Comparison of ENCODE assay signal across 1 cellular context in genomic region chr11:66421492-66422205, GRCh38.
TF ChIP-seq lines count a peak whose summit lies in the region.

No MANE protein-coding gene starts in this region.

TF ChIP-seq in K562, 482 proteins besides CTCF, POLR2A, EP300 and RAD21 (continued from another document and continues in another):
- TF ChIP-seq TCF15 (CRISPR knock-in tag; IDR thresholded peaks at IDR 0.05) (peak; percentile 99), ADNP (tag; IDR thresholded peaks at IDR 0.05) (peak; percentile 40; the same call in 1 of the 2 replicates), ZNF347 (CRISPR knock-in tag; IDR thresholded peaks at IDR 0.05; ENCODE audit: low read depth) (peak; percentile 59; the same call in 1 of the 2 replicates), NR2F6 (CRISPR knock-in tag; IDR thresholded peaks at IDR 0.05) (peak; percentile 96), GATAD2A (IDR thresholded peaks at IDR 0.05) (no peak), NR2C2 (CRISPR knock-in tag; IDR thresholded peaks at IDR 0.05) (peak; percentile 98), NR2C2 (tag; IDR thresholded peaks at IDR 0.05) (peak; percentile 67; the same call in 1 of the 2 replicates), PCBP2 (IDR thresholded peaks at IDR 0.05; ENCODE audit: low read depth, low read length, poor library complexity, severe bottlenecking) (no peak), ZFP1 (CRISPR knock-in tag; IDR thresholded peaks at IDR 0.05) (peak; percentile 93), ZNF384 (IDR thresholded peaks at IDR 0.05; ENCODE audit: low read depth, low read length) (peak; percentile 35; the same call in 1 of the 2 replicates), ZNF57 (CRISPR knock-in tag; IDR thresholded peaks at IDR 0.05) (0 out of 2 replicates have a peak, but pooled peaks have one; percentile 81), PTRF (tag; IDR thresholded peaks at IDR 0.05) (peak; percentile 86), ZNF12 (CRISPR knock-in tag; IDR thresholded peaks at IDR 0.05) (peak; percentile 99), STAT5B (CRISPR knock-in tag; IDR thresholded peaks at IDR 0.05) (peak; percentile 87), ZNF551 (CRISPR knock-in tag; IDR thresholded peaks at IDR 0.05) (no peak), E2F4 (CRISPR knock-in tag; IDR thresholded peaks at IDR 0.05; ENCODE audit: low read depth) (peak; percentile 99), CAMTA2 (CRISPR knock-in tag; conservative IDR thresholded peaks at IDR 0.05) (no peak), JUND (IDR thresholded peaks at IDR 0.05; ENCODE audit: borderline replicate concordance, low read depth, low read length) (peak; percentile 80), JUND (tag; IDR thresholded peaks at IDR 0.05; ENCODE audit: borderline replicate concordance, low read depth, low read length) (peak; percentile 82; the same call in 1 of the 3 replicates), ZBTB8A (IDR thresholded peaks at IDR 0.05; ENCODE audit: partially characterized antibody) (no peak), FOXA3 (CRISPR knock-in tag; conservative IDR thresholded peaks at IDR 0.05 in 1 of 2, IDR thresholded peaks at IDR 0.05 in 1 of 2) (peak; percentile 34 to 99; a peak in 2 of 4 replicates), ILF3 (IDR thresholded peaks at IDR 0.05; ENCODE audit: borderline replicate concordance) (no peak), SMARCA5 (IDR thresholded peaks at IDR 0.05) (no peak), CEBPZ (IDR thresholded peaks at IDR 0.05; ENCODE audit: borderline replicate concordance, low read depth, low read length) (no peak), ARID3B (CRISPR knock-in tag; IDR thresholded peaks at IDR 0.05; ENCODE audit: borderline replicate concordance) (peak; percentile 94; the same call in 1 of the 2 replicates), SIX5 (IDR thresholded peaks at IDR 0.05; ENCODE audit: borderline replicate concordance in 1 of 2, insufficient read depth in 1 of 2, low read depth in 1 of 2, low read length in 2 of 2) (no peak), CREB3L1 (IDR thresholded peaks at IDR 0.05; ENCODE audit: borderline replicate concordance, low read depth) (peak; percentile 90; the same call in 1 of the 2 replicates), ID3 (CRISPR knock-in tag; IDR thresholded peaks at IDR 0.05) (peak; percentile 88), ID3 (tag; IDR thresholded peaks at IDR 0.05) (peak; percentile 95; the same call in 1 of the 2 replicates), CGGBP1 (CRISPR knock-in tag; IDR thresholded peaks at IDR 0.05) (0 out of 2 replicates have a peak, but pooled peaks have one; percentile 18), KHSRP (IDR thresholded peaks at IDR 0.05) (no peak), EHMT2 (IDR thresholded peaks at IDR 0.05) (peak; percentile 100), ZNF407 (IDR thresholded peaks at IDR 0.05; ENCODE audit: low read depth) (no peak), NCOA2 (IDR thresholded peaks at IDR 0.05; ENCODE audit: partially characterized antibody in 2 of 2) (no peak), ZZZ3 (IDR thresholded peaks at IDR 0.05) (no peak), SNIP1 (IDR thresholded peaks at IDR 0.05; ENCODE audit: low read depth) (no peak), RCOR1 (IDR thresholded peaks at IDR 0.05; ENCODE audit: borderline replicate concordance in 1 of 2, low read depth in 2 of 2, low read length in 2 of 2) (peak; percentile 75 to 100; a peak in 3 of 4 replicates), SNRNP70 (optimal IDR thresholded peaks at IDR 0.05; ENCODE audit: low read depth, low read length) (no peak), TFAP4 (CRISPR knock-in tag; IDR thresholded peaks at IDR 0.05; ENCODE audit: borderline replicate concordance) (peak; percentile 100), CHD2 (IDR thresholded peaks at IDR 0.05; ENCODE audit: low read depth, low read length) (no peak), XRCC4 (IDR thresholded peaks at IDR 0.05; ENCODE audit: extremely low read depth, insufficient read depth, insufficient read length) (no peak), HMG20A (CRISPR knock-in tag; conservative IDR thresholded peaks at IDR 0.05) (no peak), ZNF324 (CRISPR knock-in tag; IDR thresholded peaks at IDR 0.05) (peak; percentile 85), CCNT2 (IDR thresholded peaks at IDR 0.05; ENCODE audit: borderline replicate concordance, extremely low read depth, insufficient read length, low read depth, low read length) (no peak), ZNF436 (CRISPR knock-in tag; IDR thresholded peaks at IDR 0.05) (peak; percentile 37; the same call in 1 of the 2 replicates), CEBPG (CRISPR knock-in tag; IDR thresholded peaks at IDR 0.05) (peak; percentile 95), CEBPG (tag; conservative IDR thresholded peaks at IDR 0.05 in 1 of 2, IDR thresholded peaks at IDR 0.05 in 1 of 2) (no peak)
